In the genomic region with DNA sequence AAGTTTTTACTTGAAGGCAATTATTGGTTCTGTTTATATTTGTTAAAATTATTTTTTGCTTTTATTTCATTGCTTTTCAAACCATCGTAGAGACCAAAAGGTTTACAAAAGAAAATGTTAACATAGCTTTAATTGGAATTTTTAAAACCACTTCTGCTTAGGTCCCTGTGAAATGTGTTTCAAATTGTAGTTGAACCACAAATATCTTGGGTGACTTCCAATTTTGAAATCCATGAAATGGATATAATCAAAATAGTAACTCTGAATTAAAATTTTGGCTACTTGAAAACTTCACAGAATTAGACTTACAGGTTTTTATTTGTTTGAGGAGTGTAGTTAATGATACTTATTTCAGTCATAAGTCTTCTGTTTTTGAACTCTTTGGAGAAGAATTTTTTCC, we compare ENCODE assay signal across 1 cellular context.
TF ChIP-seq lines count a peak whose summit lies in the region.

No MANE protein-coding gene starts in this region.

TF ChIP-seq in IMR-90, 13 proteins besides CTCF, POLR2A, EP300 and RAD21:
- TF ChIP-seq CHD1 (IDR thresholded peaks at IDR 0.05; ENCODE audit: low read depth, low read length), result no peak
- TF ChIP-seq FOS (IDR thresholded peaks at IDR 0.05; ENCODE audit: low read depth, low read length), result no peak
- no peak for TF ChIP-seq CEBPB (IDR thresholded peaks at IDR 0.05; ENCODE audit: low read depth, low read length)
- no peak for TF ChIP-seq RFX5 (IDR thresholded peaks at IDR 0.05; ENCODE audit: low read depth, low read length)
- no peak for TF ChIP-seq RCOR1 (IDR thresholded peaks at IDR 0.05; ENCODE audit: insufficient replicate concordance, low read length)
- TF ChIP-seq, protein P1, sequence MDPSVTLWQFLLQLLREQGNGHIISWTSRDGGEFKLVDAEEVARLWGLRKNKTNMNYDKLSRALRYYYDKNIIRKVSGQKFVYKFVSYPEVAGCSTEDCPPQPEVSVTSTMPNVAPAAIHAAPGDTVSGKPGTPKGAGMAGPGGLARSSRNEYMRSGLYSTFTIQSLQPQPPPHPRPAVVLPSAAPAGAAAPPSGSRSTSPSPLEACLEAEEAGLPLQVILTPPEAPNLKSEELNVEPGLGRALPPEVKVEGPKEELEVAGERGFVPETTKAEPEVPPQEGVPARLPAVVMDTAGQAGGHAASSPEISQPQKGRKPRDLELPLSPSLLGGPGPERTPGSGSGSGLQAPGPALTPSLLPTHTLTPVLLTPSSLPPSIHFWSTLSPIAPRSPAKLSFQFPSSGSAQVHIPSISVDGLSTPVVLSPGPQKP (IDR thresholded peaks at IDR 0.05; ENCODE audit: borderline replicate concordance, low read depth, low read length), result no peak
- no peak for TF ChIP-seq SMC3 (IDR thresholded peaks at IDR 0.05; ENCODE audit: low read depth, low read length)
- no peak for TF ChIP-seq USF2 (IDR thresholded peaks at IDR 0.05; ENCODE audit: low read depth, low read length)
- no peak for TF ChIP-seq BHLHE40 (IDR thresholded peaks at IDR 0.05; ENCODE audit: low read depth, low read length)
- no peak for TF ChIP-seq MXI1 (IDR thresholded peaks at IDR 0.05; ENCODE audit: borderline replicate concordance, low read depth, low read length)
- no peak for TF ChIP-seq MAZ (IDR thresholded peaks at IDR 0.05; ENCODE audit: borderline replicate concordance, low read depth, low read length)
- no peak for TF ChIP-seq NFE2L2 (IDR thresholded peaks at IDR 0.05; ENCODE audit: low read depth, low read length)
- no peak for TF ChIP-seq MAFK (IDR thresholded peaks at IDR 0.05; ENCODE audit: low read depth, low read length)
